In the genomic region with DNA sequence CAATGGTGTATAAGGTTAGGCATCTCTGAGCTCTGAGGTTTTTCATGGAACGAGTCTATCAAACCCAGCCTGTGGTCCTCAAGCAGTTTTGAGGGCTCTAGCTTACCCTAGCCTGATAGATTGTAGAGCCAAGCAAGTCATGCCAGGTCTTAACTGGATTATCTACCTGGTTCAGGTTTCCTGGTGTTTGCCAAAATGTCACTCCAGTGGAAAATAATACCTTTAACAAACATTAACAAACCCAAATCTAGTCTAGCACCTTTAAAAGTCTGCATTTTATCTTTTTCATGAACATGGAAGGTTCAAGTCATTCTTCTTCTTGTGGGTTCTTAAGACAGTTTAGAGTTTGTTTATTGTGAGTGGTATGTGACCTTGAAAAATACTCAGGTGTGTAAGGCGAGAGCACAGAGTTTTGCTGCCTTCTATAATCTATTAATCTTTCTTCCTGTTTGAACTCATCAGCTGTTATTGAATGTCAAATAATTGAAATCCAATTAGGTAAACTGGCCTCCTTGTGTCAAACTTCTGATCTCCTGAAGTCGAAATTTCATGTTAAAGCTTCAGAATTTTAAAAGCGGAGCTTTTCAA, we compare ENCODE assay signal across 21 cellular contexts. TPM values are rescaled to one million over a fixed set of nuclear protein-coding genes. Genes with fewer than 3 reads are reported as not detected.
"Had no signal": no experiment of that assay in that cellular context is flagged by ENCODE, and none has a peak within 500 bp of the region (broad histone marks: within the 10 kb centered on the region; RNA-seq: fewer than 3 reads in every experiment).

No MANE protein-coding gene starts in this region.

- H3K36me3 ChIP-seq: breast epithelium, gastroesophageal sphincter, lower lobe of right lung, right lobe of liver, thyroid gland, vagina had no signal

- H3K4me1 ChIP-seq: breast epithelium, lower lobe of right lung had no signal

- H3K4me3 Mint-ChIP-seq: activated CD4-positive, alpha-beta T cell treated with anti-CD3 and anti-CD28 coated beads, Interleukin-2, amount 10 ng/mL, durations not matched to agents 7 days and 5 days; activated naive CD4-positive, alpha-beta T cell treated with anti-CD3 and anti-CD28 coated beads for 36 hours; activated naive CD8-positive, alpha-beta T cell treated with anti-CD3 and anti-CD28 coated beads, Interleukin-2, amount 50 U/mL, for 24 hours; nephron progenitor cell; T-helper 1 cell treated with Interleukin-12 subunit alpha and Interleukin-12 subunit beta and Interleukin-4 antibody, amounts not matched to agents 30 μg/mL and 1 μg/mL, for 36 hours had no signal

- H3K27me3 Mint-ChIP-seq: activated CD4-positive, alpha-beta T cell treated with anti-CD3 and anti-CD28 coated beads, Interleukin-2, amount 10 ng/mL, durations not matched to agents 7 days and 5 days; activated naive CD8-positive, alpha-beta T cell treated with anti-CD3 and anti-CD28 coated beads, Interleukin-2, amount 50 U/mL, for 24 hours had no signal

- H3K27ac ChIP-seq: breast epithelium, gastroesophageal sphincter, heart right ventricle, lower lobe of right lung, right lobe of liver, spleen, thyroid gland, vagina had no signal

- DNase-seq: activated CD4-positive, alpha-beta T cell treated with anti-CD3 and anti-CD28 coated beads, Interleukin-2, amount 10 ng/mL, durations not matched to agents 7 days and 5 days; activated CD4-positive, CD25-positive, alpha-beta regulatory T cell; activated CD8-positive, alpha-beta memory T cell treated with anti-CD3 and anti-CD28 coated beads for 24 hours; activated naive CD4-positive, alpha-beta T cell treated with anti-CD3 and anti-CD28 coated beads for 36 hours; activated naive CD8-positive, alpha-beta T cell treated with anti-CD3 and anti-CD28 coated beads, Interleukin-2, amount 50 U/mL, for 24 hours; aorta; dermis blood vessel endothelial cell; erythroblast; heart right ventricle; left cardiac atrium; lower lobe of right lung; nephron progenitor cell; right lobe of liver; spleen; thyroid gland had no signal

- H3K27ac Mint-ChIP-seq: activated CD4-positive, alpha-beta T cell treated with anti-CD3 and anti-CD28 coated beads, Interleukin-2, amount 10 ng/mL, durations not matched to agents 7 days and 5 days; activated naive CD4-positive, alpha-beta T cell treated with anti-CD3 and anti-CD28 coated beads for 36 hours; activated naive CD8-positive, alpha-beta T cell treated with anti-CD3 and anti-CD28 coated beads, Interleukin-2, amount 50 U/mL, for 24 hours; T-helper 1 cell treated with Interleukin-12 subunit alpha and Interleukin-12 subunit beta and Interleukin-4 antibody, amounts not matched to agents 30 μg/mL and 1 μg/mL, for 36 hours had no signal

- H3K27me3 ChIP-seq: breast epithelium, gastroesophageal sphincter, heart right ventricle, right lobe of liver, spleen, thyroid gland, vagina had no signal

- H3K9me3 ChIP-seq: breast epithelium, gastroesophageal sphincter, heart right ventricle, lower lobe of right lung, right lobe of liver, spleen, thyroid gland, vagina had no signal

- ATAC-seq: activated naive CD8-positive, alpha-beta T cell treated with anti-CD3 and anti-CD28 coated beads, Interleukin-2, amount 50 U/mL, for 24 hours; gastroesophageal sphincter; heart right ventricle; left cardiac atrium; lower lobe of right lung; right lobe of liver had no signal

- H3K9me3 Mint-ChIP-seq: activated CD4-positive, alpha-beta T cell treated with anti-CD3 and anti-CD28 coated beads, Interleukin-2, amount 10 ng/mL, durations not matched to agents 7 days and 5 days; activated naive CD4-positive, alpha-beta T cell treated with anti-CD3 and anti-CD28 coated beads for 36 hours; activated naive CD8-positive, alpha-beta T cell treated with anti-CD3 and anti-CD28 coated beads, Interleukin-2, amount 50 U/mL, for 24 hours; nephron progenitor cell; T-helper 1 cell treated with Interleukin-12 subunit alpha and Interleukin-12 subunit beta and Interleukin-4 antibody, amounts not matched to agents 30 μg/mL and 1 μg/mL, for 36 hours had no signal

- H3K4me3 ChIP-seq: breast epithelium, gastroesophageal sphincter, heart right ventricle, lower lobe of right lung, right lobe of liver, spleen, thyroid gland, vagina had no signal

RNA-seq across cellular contexts. Expression of a gene that starts 13.4 kb away (rescaled TPM):
- total RNA-seq: dermis blood vessel endothelial cell, gastroesophageal sphincter, pulmonary artery endothelial cell had no signal

RNA-seq across cellular contexts. Expression of a gene that starts 41.7 kb away (rescaled TPM):
- total RNA-seq: activated CD4-positive, alpha-beta T cell treated with anti-CD3 and anti-CD28 coated beads, Interleukin-2, amount 10 ng/mL, durations not matched to agents 7 days and 5 days; activated naive CD4-positive, alpha-beta T cell treated with anti-CD3 and anti-CD28 coated beads for 36 hours; breast epithelium; left cardiac atrium; omental fat pad; thyroid gland; vagina had no signal
- polyA plus RNA-seq: aorta had no signal
